ENCODE assay signal across 8 cellular contexts in the genomic region with DNA sequence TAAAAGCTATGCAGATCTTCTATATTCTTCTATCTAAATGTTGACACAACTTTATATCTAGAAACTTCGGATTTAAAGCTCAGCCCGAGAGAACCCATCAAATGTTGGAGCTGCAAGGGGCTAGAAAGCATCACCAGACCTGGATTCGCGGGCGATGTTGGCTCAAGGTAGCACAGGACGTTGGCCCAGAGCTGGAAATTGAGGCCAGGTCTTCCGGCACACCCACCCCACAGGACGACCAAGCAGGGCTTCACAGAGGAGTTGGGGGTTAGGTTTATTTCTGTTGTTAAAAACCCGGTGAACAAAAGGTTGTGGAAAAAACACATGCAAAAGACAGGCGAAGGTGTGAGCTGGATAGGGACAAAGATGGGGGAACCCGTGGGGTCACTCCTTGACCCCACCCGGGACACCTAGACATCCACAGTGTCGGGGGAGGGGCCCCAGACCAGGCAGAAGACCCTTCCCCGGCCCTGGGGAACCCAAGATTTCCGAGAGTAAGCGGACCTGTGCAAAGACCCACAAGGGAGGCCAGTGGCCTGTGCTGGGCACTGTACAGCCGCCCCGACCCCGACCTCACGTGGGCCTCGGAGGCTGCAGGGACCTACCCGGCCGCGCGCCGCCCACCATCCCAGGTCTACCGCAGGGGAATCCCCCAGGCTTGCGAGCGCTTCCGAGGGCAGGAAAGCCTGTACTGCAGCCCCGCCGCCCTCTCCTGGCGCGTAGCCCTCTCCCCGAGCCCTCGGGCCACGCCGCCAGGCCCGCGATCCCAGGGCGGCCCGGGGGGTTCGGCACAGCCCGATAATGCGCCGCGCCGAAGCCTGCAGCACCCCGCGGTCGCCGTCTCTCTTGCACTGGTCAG. TPM values are rescaled to one million over a fixed set of nuclear protein-coding genes. Genes with fewer than 3 reads are reported as not detected.
A peak's percentile ranks its signal among the peaks of the same experiment; 100 is the strongest.
DNase-seq lines count a peak whose midpoint lies in the region; TF ChIP-seq lines count a peak whose summit lies in the region.

No MANE protein-coding gene starts in this region.

- CTCF ChIA-PET in RWPE1 (lab: Yijun Ruan, JAX): interaction anchor here (0.6 to 1.7 kb wide), 7 partner anchors 11 to 222 kb away, joined by 3 to 6 read pairs (median 5); no protein-coding TSS in a partner anchor

- intact Hi-C loops in adrenal gland (cut with DNase I): no loop called here

- H3K4me1 ChIP-seq in adrenal gland (replicated peaks in 1 of 2) (peaks cover 0 to 13% of the 10 kb centered on the region in 2 donors), iPS-20b (ENCODE audit: insufficient read depth, low read length) (no peaks in the 10 kb centered on the region)

- H3K4me3 ChIP-seq in GM12864 (ENCODE audit: low read depth, low read length) (peak overlapping the region; percentile 70), HFF-Myc (replicated peaks; ENCODE audit: low read depth, low read length) (peak overlapping the region; percentile 63), adrenal gland (peak overlapping the region; percentile 10 to 95 (median 42)), iPS-20b (ENCODE audit: low read length) (peak overlapping the region; percentile 73)

- POLR2A ChIA-PET in RWPE1 (lab: Yijun Ruan, JAX; ENCODE audit: low non-redundant PET): interaction anchor here (1.2 kb wide), 1 partner anchor 36 kb away, joined by 4 read pairs; no protein-coding TSS in a partner anchor

- DNase-seq in GM12864 (ENCODE audit: low read depth) (peak; percentile 21), HFF-Myc (ENCODE audit: extremely low read depth, low read depth) (no peak), RWPE1 (ENCODE audit: low spot score) (peak; percentile 43), adrenal gland (peak in 2 of 7 donors; percentile 41 to 68), DMS114 treated with DMSO at 0.1 percent for 48 hours (lab: John Stamatoyannopoulos, UW; ENCODE audit: unreplicated experiment) (no peak), SKM-1 treated with dmso at 0.1 percent for 144 hours (lab: John Stamatoyannopoulos, UW; ENCODE audit: unreplicated experiment) (no peak)
- DNase-seq in stimulated activated CD4-positive, alpha-beta T cell treated with anti-CD3 and anti-CD28 coated beads, Interleukin-15, amount 100 ng/mL, for 48 hours (ENCODE audit: low read depth in 2 of 2): peak; percentile 51 to 57

- no peak for TF ChIP-seq POLR2A in adrenal gland (IDR thresholded peaks at IDR 0.05)

- no peaks in the 10 kb centered on the region for H3K27me3 ChIP-seq in adrenal gland
- H3K27me3 ChIP-seq in iPS-20b (ENCODE audit: insufficient read depth, low read length): no peaks in the 10 kb centered on the region

- H3K9me3 ChIP-seq in adrenal gland (replicated peaks in 1 of 3) (no peaks in the 10 kb centered on the region), iPS-20b (ENCODE audit: insufficient read depth, low read depth, low read length) (no peaks in the 10 kb centered on the region)

- H3K36me3 ChIP-seq in adrenal gland (replicated peaks in 1 of 2) (peaks cover 0 to 14% of the 10 kb centered on the region in 2 donors), iPS-20b (ENCODE audit: insufficient read depth, low read depth, low read length) (peaks cover 13% of the 10 kb centered on the region)

- TF ChIP-seq CTCF in GM12864 (IDR thresholded peaks at IDR 0.05; ENCODE audit: low read depth, low read length, missing control alignments) (no peak), HFF-Myc (IDR thresholded peaks at IDR 0.05; ENCODE audit: low read depth, low read length, missing control alignments) (no peak), RWPE1 (conservative IDR thresholded peaks at IDR 0.05; ENCODE audit: low read depth) (no peak), adrenal gland (IDR thresholded peaks at IDR 0.05) (no peak)

- H3K9ac ChIP-seq in iPS-20b (ENCODE audit: low read depth, low read length): peak overlapping the region; percentile 80

- 10 to 21% (median 14%) methylated on average over 24 to 52 of the region's 52 CpGs for whole genome bisulfite sequencing in adrenal gland, 4 donors

- H3K27ac ChIP-seq in RWPE1 (peak overlapping the region; percentile 93), adrenal gland (peak overlapping the region in 4 of 5 donors; percentile 72 to 97 (median 84)), iPS-20b (ENCODE audit: low read length) (no peak overlapping the region)

RNA-seq across cellular contexts. Expression of a gene that starts 1.8 kb away (rescaled TPM):
- 10 to 100 TPM; 23.4 to 42.4 (median 30.4) TPM for total RNA-seq in adrenal gland
- polyA plus RNA-seq in adrenal gland: 10 to 100 TPM; 21.2 to 31.3 (median 29.8) TPM

RNA-seq across cellular contexts. Expression of a gene that starts 16.9 kb away (rescaled TPM):
- total RNA-seq in adrenal gland: 100 to 1,000 TPM in 2 of 8 donors, 10 to 100 TPM in 6; 39.7 to 124 (median 53.2) TPM
- 100 to 1,000 TPM in 1 of 3 donors, 10 to 100 TPM in 2; 63.7 to 111 (median 96.8) TPM for polyA plus RNA-seq in adrenal gland

RNA-seq across cellular contexts. Expression of a gene that starts 21.8 kb away (rescaled TPM):
- total RNA-seq in adrenal gland: 100 to 1,000 TPM; 174 to 573 (median 381) TPM
- polyA plus RNA-seq in adrenal gland: 100 to 1,000 TPM; 387 to 602 (median 531) TPM

RNA-seq across cellular contexts. Expression of a gene that starts 28.8 kb away (rescaled TPM):
- 100 to 1,000 TPM in 5 of 8 donors, 10 to 100 TPM in 3; 51.6 to 243 (median 127) TPM for total RNA-seq in adrenal gland
- polyA plus RNA-seq in adrenal gland: 100 to 1,000 TPM in 1 of 3 donors, 10 to 100 TPM in 1, 1 to 10 TPM in 1; 4.2 to 168 (median 84.4) TPM

RNA-seq across cellular contexts. Expression of a gene that starts 36.9 kb away (rescaled TPM):
- 10 to 100 TPM in 4 of 8 donors, 1 to 10 TPM in 4; 4.0 to 14.4 (median 10.0) TPM for total RNA-seq in adrenal gland
- 1 to 10 TPM; 3.3 to 6.7 (median 4.9) TPM for polyA plus RNA-seq in adrenal gland

Comparison
In these comparisons a context has a peak if more than half of its experiments do, and no peak if none do; other contexts are left out.
1. DNase-seq: peak in GM12864 (single experiment), RWPE1 (single experiment) and stimulated activated CD4-positive, alpha-beta T cell treated with anti-CD3 and anti-CD28 coated beads, Interleukin-15, amount 100 ng/mL, for 48 hours (2 of 2); none in HFF-Myc (single experiment), DMS114 treated with DMSO at 0.1 percent for 48 hours (single experiment) and SKM-1 treated with dmso at 0.1 percent for 144 hours (single experiment).
2. Peak in every context shown above with its lines, with median percentiles within 50 percentile points of each other: H3K4me3 ChIP-seq.